ENCODE assay signal across 26 cellular contexts in the genomic region with DNA sequence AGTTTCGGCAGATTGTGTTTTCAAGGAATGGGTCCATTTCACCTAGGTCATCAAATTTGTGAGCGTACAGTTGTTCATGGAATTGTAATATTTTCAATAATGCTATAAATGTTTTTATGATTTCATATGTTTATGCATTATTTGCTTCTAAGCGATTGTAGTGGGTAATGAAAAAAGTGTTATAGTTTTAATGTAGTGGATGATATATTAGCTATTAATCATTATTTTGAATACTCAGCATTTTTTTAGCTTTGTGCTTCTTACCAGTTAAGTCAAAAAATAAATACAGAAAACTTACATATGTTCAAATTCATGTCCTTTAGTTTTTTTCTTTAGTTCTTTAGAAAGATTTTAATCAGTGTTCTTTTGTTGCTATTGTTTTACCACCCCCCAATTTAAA.
DNase-seq lines count a peak whose midpoint lies in the region; ATAC-seq, FAIRE-seq and TF ChIP-seq lines count a peak whose summit lies in the region.
"Had no signal": no experiment of that assay in that cellular context is flagged by ENCODE, and none has a peak within 500 bp of the region (broad histone marks: within the 10 kb centered on the region; RNA-seq: fewer than 3 reads in every experiment).

No MANE protein-coding gene starts in this region.

- CTCF ChIA-PET in A549 (lab: Yijun Ruan, JAX) (no interaction called here), K562 (lab: Yijun Ruan, JAX; ENCODE audit: low intra/inter-chr PET ratio) (no interaction called here)

- no peaks in the 10 kb centered on the region for H3K9me3 ChIP-seq in A549
- H3K9me3 ChIP-seq in K562 (replicated peaks; ENCODE audit: control insufficient read depth, insufficient read depth, low read depth, low read length), result no peaks in the 10 kb centered on the region
- H3K9me3 ChIP-seq in gastroesophageal sphincter, result no peaks in the 10 kb centered on the region
- H3K9me3 ChIP-seq: BLaER1 treated with 17β-estradiol and CSF1 and Interleukin-3, amounts not matched to agents 10 nM and 100 nM; Caco-2 had no signal

- H3K79me2 ChIP-seq in K562 (ENCODE audit: control insufficient read depth, insufficient read depth, low read length), result no peaks in the 10 kb centered on the region

- no peaks in the 10 kb centered on the region for H3K4me1 ChIP-seq in A549
- H3K4me1 ChIP-seq in K562 (replicated peaks in 1 of 2; ENCODE audit: control insufficient read depth in 2 of 2, insufficient read depth in 2 of 2, low read length in 2 of 2), result no peaks in the 10 kb centered on the region
- H3K4me1 ChIP-seq in gastroesophageal sphincter, result no peaks in the 10 kb centered on the region
- H3K4me1 ChIP-seq: BLaER1 treated with 17β-estradiol and CSF1 and Interleukin-3, amounts not matched to agents 10 nM and 100 nM; Caco-2 had no signal

- no peak overlapping the region for H2AFZ ChIP-seq in K562 (ENCODE audit: low read depth, low read length)

- ATAC-seq in A549 (no peak), K562 (no peak), natural killer cell (no peak), gastroesophageal sphincter (no peak)
- ATAC-seq: CD8-positive, alpha-beta T cell; GM12878 had no signal

- in situ Hi-C loops in K562 (cut with MboI), result no loop called here

- TF ChIP-seq POLR2A in A549 (IDR thresholded peaks at IDR 0.05; ENCODE audit: low read length) (no peak), K562 (conservative IDR thresholded peaks at IDR 0.05) (no peak), gastroesophageal sphincter (IDR thresholded peaks at IDR 0.05) (no peak)

- no peaks in the 10 kb centered on the region for H4K20me1 ChIP-seq in K562 (replicated peaks; ENCODE audit: control insufficient read depth, insufficient read depth, low read length)
- H4K20me1 ChIP-seq: BLaER1 treated with 17β-estradiol and CSF1 and Interleukin-3, amounts not matched to agents 10 nM and 100 nM had no signal

- H3K4me3 Mint-ChIP-seq in natural killer cell, result no peak overlapping the region
- H3K4me3 Mint-ChIP-seq: B cell; CD4-positive, alpha-beta T cell; CD8-positive, alpha-beta T cell had no signal

- no peak overlapping the region for H3K9ac ChIP-seq in K562 (ENCODE audit: insufficient read depth in 1 of 2, low read depth in 2 of 2, low read length in 2 of 2)
- H3K9ac ChIP-seq: BLaER1 treated with 17β-estradiol and CSF1 and Interleukin-3, amounts not matched to agents 10 nM and 100 nM had no signal

- H3K27me3 Mint-ChIP-seq in natural killer cell (ENCODE audit: low read depth in 2 of 2), result no peaks in the 10 kb centered on the region
- H3K27me3 Mint-ChIP-seq: B cell; CD4-positive, alpha-beta T cell had no signal

- H3K27ac Mint-ChIP-seq in natural killer cell, result no peak overlapping the region
- H3K27ac Mint-ChIP-seq: B cell; CD4-positive, alpha-beta T cell; CD8-positive, alpha-beta T cell had no signal

- 57% methylated on average over 3 of the region's 3 CpGs for WGBS in A549 (ENCODE audit: missing lambda C conversion rate)
- 1% methylated on average over 3 of the region's 3 CpGs for WGBS in K562 (ENCODE audit: insufficient coverage, low coverage, missing lambda C conversion rate)
- 88 to 93% methylated on average over 3 of the region's 3 CpGs for WGBS in gastroesophageal sphincter (ENCODE audit: low coverage in 1 of 2), 2 donors

- no peak for FAIRE-seq in A549 (lab: Jason Lieb, UNC)
- peak; percentile 11 for FAIRE-seq in D721Med (lab: Jason Lieb, UNC)
- FAIRE-seq in K562 (lab: Jason Lieb, UNC), result no peak
- FAIRE-seq: A204.1, GM12878, GM12892, GM18507 had no signal

- POLR2A ChIA-PET in A549 (lab: Yijun Ruan, JAX) (no interaction called here), K562 (lab: Yijun Ruan, JAX) (no interaction called here)

- no peaks in the 10 kb centered on the region for H3K36me3 Mint-ChIP-seq in natural killer cell
- H3K36me3 Mint-ChIP-seq: CD8-positive, alpha-beta T cell had no signal

- H3K4me3 ChIP-seq in A549 (no peak overlapping the region), K562 (no peak overlapping the region), gastroesophageal sphincter (no peak overlapping the region)
- H3K4me3 ChIP-seq: BLaER1 treated with 17β-estradiol and CSF1 and Interleukin-3, amounts not matched to agents 10 nM and 100 nM; GM12878 had no signal

- no peaks in the 10 kb centered on the region for H3K4me1 Mint-ChIP-seq in natural killer cell
- H3K4me1 Mint-ChIP-seq: B cell had no signal

- peaks cover 0 to 3% of the 10 kb centered on the region in 2 donors for H3K9me3 Mint-ChIP-seq in natural killer cell
- H3K9me3 Mint-ChIP-seq: CD8-positive, alpha-beta T cell had no signal

- H3K27ac ChIP-seq in A549 (no peak overlapping the region), K562 (ENCODE audit: extremely low read depth, low read depth, low read length) (no peak overlapping the region), gastroesophageal sphincter (no peak overlapping the region)
- H3K27ac ChIP-seq: BLaER1 treated with 17β-estradiol and CSF1 and Interleukin-3, amounts not matched to agents 10 nM and 100 nM; C4-2B had no signal

- BruUV-seq in K562 (replicated peaks; lab: Mats Ljungman, UMichigan), result no TSS peak

- H3K27me3 ChIP-seq in K562 (ENCODE audit: control insufficient read depth in 2 of 2, insufficient read depth in 2 of 2, low read length in 2 of 2), result no peaks in the 10 kb centered on the region
- no peaks in the 10 kb centered on the region for H3K27me3 ChIP-seq in gastroesophageal sphincter
- H3K27me3 ChIP-seq: BLaER1 treated with 17β-estradiol and CSF1 and Interleukin-3, amounts not matched to agents 10 nM and 100 nM had no signal

- DNase-seq in A549 (ENCODE audit: low read depth in 1 of 2, low spot score in 1 of 2), result no peak
- no peak for DNase-seq in D721Med (ENCODE audit: insufficient read length, low spot score)
- no peak for DNase-seq in K562 (ENCODE audit: extremely low read depth in 1 of 4, low spot score in 3 of 4)
- DNase-seq in natural killer cell, result no peak
- no peak for DNase-seq in NCI-H1048 (lab: John Stamatoyannopoulos, UW)
- DNase-seq: 8988T; AML-193; Caco-2; Calu3; CD4-positive, alpha-beta T cell; CD8-positive, alpha-beta T cell; DMS 273 treated with DMSO at 0.1 percent for 48 hours; DMS153; DMS53; DMS79; DND-41; EL; GDM1 had no signal

- TF ChIP-seq RAD21 in A549 (conservative IDR thresholded peaks at IDR 0.05 in 1 of 2, IDR thresholded peaks at IDR 0.05 in 1 of 2) (no peak), K562 (CRISPR knock-in tag; conservative IDR thresholded peaks at IDR 0.05 in 1 of 2, IDR thresholded peaks at IDR 0.05 in 1 of 2) (no peak)

- H3K4me2 ChIP-seq in A549 (no peak overlapping the region), K562 (ENCODE audit: insufficient read depth, low read length) (no peak overlapping the region)
- H3K4me2 ChIP-seq: BLaER1 treated with 17β-estradiol and CSF1 and Interleukin-3, amounts not matched to agents 10 nM and 100 nM had no signal

- TF ChIP-seq CTCF in A549 (IDR thresholded peaks at IDR 0.05) (no peak), D721Med (IDR thresholded peaks at IDR 0.05; ENCODE audit: insufficient read depth, missing control alignments) (no peak), K562 (IDR thresholded peaks at IDR 0.05 in 2 of 3, conservative IDR thresholded peaks at IDR 0.05 in 1 of 3; ENCODE audit: insufficient read depth in 2 of 3, low read depth in 1 of 3, low read length in 3 of 3) (no peak), natural killer cell (IDR thresholded peaks at IDR 0.05) (no peak), gastroesophageal sphincter (IDR thresholded peaks at IDR 0.05) (no peak)

- no peaks in the 10 kb centered on the region for H3K36me3 ChIP-seq in K562 (ENCODE audit: control insufficient read depth, insufficient read depth, low read length)
- no peaks in the 10 kb centered on the region for H3K36me3 ChIP-seq in gastroesophageal sphincter
- H3K36me3 ChIP-seq: BLaER1 treated with 17β-estradiol and CSF1 and Interleukin-3, amounts not matched to agents 10 nM and 100 nM had no signal

- no peaks in the 10 kb centered on the region for H3K9me1 ChIP-seq in K562 (ENCODE audit: control insufficient read depth, insufficient read depth, low read length)

- intact Hi-C loops in K562 (cut with micrococcal nuclease), result no loop called here
- intact Hi-C loops in natural killer cell (cut with micrococcal nuclease), result no loop called here

- no peak for TF ChIP-seq EP300 in A549 (IDR thresholded peaks at IDR 0.05)
- no peak for TF ChIP-seq EP300 in K562 (IDR thresholded peaks at IDR 0.05; ENCODE audit: low read length)
- TF ChIP-seq EP300 in gastroesophageal sphincter (IDR thresholded peaks at IDR 0.05), result no peak

TF ChIP-seq in A549, 52 proteins besides CTCF, POLR2A, EP300 and RAD21:
- no peak for TF ChIP-seq NFE2L2 (conservative IDR thresholded peaks at IDR 0.05; ENCODE audit: low read length)
- peak; percentile 84 for TF ChIP-seq MAFK (IDR thresholded peaks at IDR 0.05; ENCODE audit: partially characterized antibody)
- no peak for TF ChIP-seq NPAS2 (CRISPR knock-in tag; IDR thresholded peaks at IDR 0.05; ENCODE audit: borderline replicate concordance)

TF ChIP-seq in K562, 482 proteins besides CTCF, POLR2A, EP300 and RAD21:
- TF ChIP-seq MAFG (tag; conservative IDR thresholded peaks at IDR 0.05), result peak; percentile 82
- peak; percentile 71 for TF ChIP-seq MAFK (IDR thresholded peaks at IDR 0.05; ENCODE audit: low read length)
- TF ChIP-seq C11orf30 (IDR thresholded peaks at IDR 0.05; ENCODE audit: low read depth), result peak; percentile 79
- TF ChIP-seq, protein P1, sequence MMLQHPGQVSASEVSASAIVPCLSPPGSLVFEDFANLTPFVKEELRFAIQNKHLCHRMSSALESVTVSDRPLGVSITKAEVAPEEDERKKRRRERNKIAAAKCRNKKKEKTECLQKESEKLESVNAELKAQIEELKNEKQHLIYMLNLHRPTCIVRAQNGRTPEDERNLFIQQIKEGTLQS (IDR thresholded peaks at IDR 0.05), result no peak
- TF ChIP-seq, protein P1 (CRISPR knock-in tag; conservative IDR thresholded peaks at IDR 0.05), result no peak
- TF ChIP-seq MAFF (IDR thresholded peaks at IDR 0.05; ENCODE audit: low read length), result peak; percentile 70; the same call in 1 of the 2 replicates
- TF ChIP-seq ZNF316 (IDR thresholded peaks at IDR 0.05), result peak; percentile 91
- no peak for TF ChIP-seq IRF2 (CRISPR knock-in tag; IDR thresholded peaks at IDR 0.05)

Comparison
In these comparisons a context has a peak if more than half of its experiments do, and no peak if none do; other contexts are left out.
1. Of the 35 proteins assayed by ChIP-seq in both K562 and A549: peak only in K562: none; only in A549: none; in both: MAFK; in neither: 34.